35 cellular contexts compared by ENCODE assay signal in the genomic region with DNA sequence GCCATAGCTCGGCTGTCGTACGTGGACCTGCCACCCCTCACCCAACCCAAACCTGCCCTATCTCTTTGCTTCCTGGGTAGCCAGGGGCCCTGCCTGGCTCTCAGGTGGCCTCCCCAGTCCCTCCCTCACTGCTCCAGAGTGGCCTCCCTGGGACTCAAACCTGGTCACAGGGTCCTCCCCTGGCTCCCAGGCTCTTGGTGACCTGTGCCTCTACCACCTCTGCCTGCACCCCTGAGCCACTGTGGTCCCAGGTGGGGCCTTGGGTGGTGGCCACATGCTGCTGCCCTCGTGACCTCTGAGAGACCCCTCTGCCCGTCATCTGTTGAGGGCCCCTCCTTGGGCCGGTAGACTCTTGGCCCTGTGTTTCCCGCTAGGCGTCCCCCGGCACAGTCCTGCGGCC.
"Had no signal": no experiment of that assay in that cellular context is flagged by ENCODE, and none has a peak within 500 bp of the region (broad histone marks: within the 10 kb centered on the region; RNA-seq: fewer than 3 reads in every experiment).

No MANE protein-coding gene starts in this region.

- DNase-seq: activated CD4-positive, alpha-beta T cell treated with anti-CD3 and anti-CD28 coated beads for 1 hour; activated CD4-positive, alpha-beta T cell treated with anti-CD3 and anti-CD28 coated beads, Interleukin-2, amount 10 ng/mL, durations not matched to agents 24 days and 14 days; activated CD4-positive, alpha-beta T cell treated with anti-CD3 and anti-CD28 coated beads, Interleukin-2, amount 50 U/mL, for 48 hours; activated CD4-positive, CD25-positive, alpha-beta regulatory T cell; activated CD8-positive, alpha-beta T cell treated with anti-CD3 and anti-CD28 coated beads, Interleukin-2, amount 10 ng/mL, durations not matched to agents 7 days and 5 days; activated naive CD4-positive, alpha-beta T cell treated with anti-CD3 and anti-CD28 coated beads, Interleukin-2, amount 10 ng/mL, durations not matched to agents 7 days and 5 days; activated naive CD8-positive, alpha-beta T cell treated with anti-CD3 and anti-CD28 coated beads, Interleukin-2, amount 50 U/mL, for 24 hours; activated T-cell treated with anti-CD3 and anti-CD28 coated beads, Interleukin-2, amount 50 U/mL, for 4 hours; aorta; brain microvascular endothelial cell; central memory CD4-positive, alpha-beta T cell; Karpas-422; NCI-H1048; NCI-H1105 treated with DMSO at 0.1 percent for 48 hours; NCI-H1436; NCI-H1694; NCI-H1930; NCI-H2081 treated with DMSO at 0.1 percent for 48 hours; NCI-H345; NCI-H524 treated with DMSO at 0.1 percent for 48 hours; NCI-H748 treated with DMSO at 0.1 percent for 48 hours; NK-92 treated with Interleukin-12 subunit alpha and Interleukin-12 subunit beta, amount 100 ng/mL, for 24 hours; PC-3; Peyer's patch; RPMI8226; SIG-M5; T-cell; T-helper 2 cell; T-helper 9 cell; WERI-Rb-1 had no signal

- H3K4me3 Mint-ChIP-seq: activated CD4-positive, alpha-beta T cell treated with anti-CD3 and anti-CD28 coated beads, Interleukin-2, amount 10 ng/mL, durations not matched to agents 24 days and 14 days; activated CD8-positive, alpha-beta T cell treated with anti-CD3 and anti-CD28 coated beads, Interleukin-2, amount 10 ng/mL, durations not matched to agents 7 days and 5 days; activated naive CD4-positive, alpha-beta T cell treated with anti-CD3 and anti-CD28 coated beads, Interleukin-2, amount 10 ng/mL, durations not matched to agents 7 days and 5 days; activated naive CD8-positive, alpha-beta T cell; activated naive CD8-positive, alpha-beta T cell treated with anti-CD3 and anti-CD28 coated beads, Interleukin-2, amount 50 U/mL, for 24 hours; activated T-cell treated with anti-CD3 and anti-CD28 coated beads, Interleukin-2, amount 50 U/mL, for 4 hours; activated T-helper 1 cell treated with anti-CD3 and anti-CD28 coated beads, Interleukin-12 subunit alpha, Interleukin-12 subunit beta, Interleukin-2, Interleukin-4 antibody, amounts not matched to agents 30 ng/mL and 10 ng/mL and 1 ng/mL, durations not matched to agents 14 hours and 24 hours and 36 hours; T-cell had no signal

- H3K27me3 Mint-ChIP-seq: activated CD4-positive, alpha-beta T cell treated with anti-CD3 and anti-CD28 coated beads, Interleukin-2, amount 10 ng/mL, durations not matched to agents 24 days and 14 days; activated naive CD8-positive, alpha-beta T cell; activated naive CD8-positive, alpha-beta T cell treated with anti-CD3 and anti-CD28 coated beads, Interleukin-2, amount 50 U/mL, for 24 hours; T-cell had no signal

- H3K4me3 ChIP-seq: K562, Peyer's patch had no signal

- H3K36me3 Mint-ChIP-seq: activated naive CD4-positive, alpha-beta T cell treated with anti-CD3 and anti-CD28 coated beads, Interleukin-2, amount 10 ng/mL, durations not matched to agents 7 days and 5 days; activated naive CD8-positive, alpha-beta T cell; T-cell had no signal

- H3K36me3 ChIP-seq: brain microvascular endothelial cell had no signal

- H3K27ac ChIP-seq: brain microvascular endothelial cell, Peyer's patch, WERI-Rb-1 had no signal

- ATAC-seq: activated CD8-positive, alpha-beta T cell treated with anti-CD3 and anti-CD28 coated beads, Interleukin-2, amount 10 ng/mL, durations not matched to agents 7 days and 5 days; activated naive CD8-positive, alpha-beta T cell treated with anti-CD3 and anti-CD28 coated beads, Interleukin-2, amount 50 U/mL, for 24 hours; PC-3; Right ventricle myocardium inferior; SK-N-SH treated with all-trans-retinoic acid at 6 μM for 48 hours had no signal

- H3K9me3 Mint-ChIP-seq: activated CD4-positive, alpha-beta T cell treated with anti-CD3 and anti-CD28 coated beads, Interleukin-2, amount 10 ng/mL, durations not matched to agents 24 days and 14 days; activated naive CD4-positive, alpha-beta T cell treated with anti-CD3 and anti-CD28 coated beads, Interleukin-2, amount 10 ng/mL, durations not matched to agents 7 days and 5 days; activated naive CD8-positive, alpha-beta T cell treated with anti-CD3 and anti-CD28 coated beads, Interleukin-2, amount 50 U/mL, for 24 hours; activated T-cell treated with anti-CD3 and anti-CD28 coated beads, Interleukin-2, amount 50 U/mL, for 4 hours; activated T-helper 1 cell treated with anti-CD3 and anti-CD28 coated beads, Interleukin-12 subunit alpha, Interleukin-12 subunit beta, Interleukin-2, Interleukin-4 antibody, amounts not matched to agents 30 ng/mL and 10 ng/mL and 1 ng/mL, durations not matched to agents 14 hours and 24 hours and 36 hours; T-cell had no signal

- H3K9me3 ChIP-seq: Peyer's patch had no signal

- H3K27ac Mint-ChIP-seq: activated CD4-positive, alpha-beta T cell treated with anti-CD3 and anti-CD28 coated beads, Interleukin-2, amount 10 ng/mL, durations not matched to agents 24 days and 14 days; activated CD8-positive, alpha-beta T cell treated with anti-CD3 and anti-CD28 coated beads, Interleukin-2, amount 10 ng/mL, durations not matched to agents 7 days and 5 days; activated naive CD4-positive, alpha-beta T cell treated with anti-CD3 and anti-CD28 coated beads, Interleukin-2, amount 10 ng/mL, durations not matched to agents 7 days and 5 days; activated naive CD8-positive, alpha-beta T cell; activated naive CD8-positive, alpha-beta T cell treated with anti-CD3 and anti-CD28 coated beads, Interleukin-2, amount 50 U/mL, for 24 hours; activated T-helper 1 cell treated with anti-CD3 and anti-CD28 coated beads, Interleukin-12 subunit alpha, Interleukin-12 subunit beta, Interleukin-2, Interleukin-4 antibody, amounts not matched to agents 30 ng/mL and 10 ng/mL and 1 ng/mL, durations not matched to agents 14 hours and 24 hours and 36 hours; T-cell had no signal

- H3K27me3 ChIP-seq: brain microvascular endothelial cell, Peyer's patch had no signal
